14 cellular contexts compared by ENCODE assay signal in the genomic region with DNA sequence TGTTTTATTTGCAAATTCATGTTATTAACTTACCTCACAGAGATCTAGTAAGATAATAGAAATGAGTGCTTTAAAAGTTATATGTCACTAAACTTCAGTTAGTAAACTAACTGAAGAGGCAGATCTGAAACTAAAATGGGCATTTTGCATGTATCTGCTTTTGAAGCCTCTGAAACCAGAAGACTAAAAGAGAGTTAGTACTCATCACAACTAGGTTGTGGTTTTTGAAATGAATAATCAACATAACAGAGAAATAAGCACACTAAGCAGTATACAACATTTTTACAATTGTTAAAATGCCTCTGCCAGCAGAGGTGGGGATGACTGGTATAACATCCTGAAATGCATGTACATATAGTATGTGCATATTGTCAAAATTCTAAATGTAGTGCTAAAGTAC.
DNase-seq lines count a peak whose midpoint lies in the region; ATAC-seq and TF ChIP-seq lines count a peak whose summit lies in the region.
"Had no signal": no experiment of that assay in that cellular context is flagged by ENCODE, and none has a peak within 500 bp of the region (broad histone marks: within the 10 kb centered on the region; RNA-seq: fewer than 3 reads in every experiment).

No MANE protein-coding gene starts in this region.

- H3K4me3 ChIP-seq in KMS-11 (IDR thresholded peaks at IDR 0.05; ENCODE audit: insufficient read depth, low read depth, low read length) (no peak overlapping the region), A673 (ENCODE audit: low read depth, low read length, poor library complexity, severe bottlenecking) (no peak overlapping the region)
- H3K4me3 ChIP-seq: thyroid gland had no signal

- H3K9me3 Mint-ChIP-seq in T-cell, result peaks cover 14 to 39% (median 27%) of the 10 kb centered on the region in 3 donors
- H3K9me3 Mint-ChIP-seq: activated CD4-positive, alpha-beta T cell treated with anti-CD3 and anti-CD28 coated beads, Interleukin-2, amount 10 ng/mL, durations not matched to agents 24 days and 14 days had no signal

- no peaks in the 10 kb centered on the region for H3K79me2 ChIP-seq in KMS-11 (ENCODE audit: insufficient read depth, low read depth)

- no peak for DNase-seq in A673 (ENCODE audit: low spot score)
- no peak for DNase-seq in mucosa of gallbladder (ENCODE audit: low spot score)
- DNase-seq in T-cell, result no peak
- DNase-seq: activated CD4-positive, alpha-beta T cell treated with anti-CD3 and anti-CD28 coated beads, Interleukin-2, amount 10 ng/mL, durations not matched to agents 24 days and 14 days; activated naive CD4-positive, alpha-beta T cell; CD4-positive, CD25-positive, alpha-beta regulatory T cell; NCI-H1417; SW 1271; thyroid gland had no signal

- no peak overlapping the region for H3K9ac ChIP-seq in KMS-11

- H3K27ac ChIP-seq in KMS-11 (peak overlapping the region; percentile 49), A673 (ENCODE audit: low read depth, low read length, poor library complexity, severe bottlenecking) (no peak overlapping the region)
- H3K27ac ChIP-seq: thyroid gland had no signal

- H3K4me1 Mint-ChIP-seq in T-cell, result no peaks in the 10 kb centered on the region
- H3K4me1 Mint-ChIP-seq: activated CD4-positive, alpha-beta T cell treated with anti-CD3 and anti-CD28 coated beads, Interleukin-2, amount 10 ng/mL, durations not matched to agents 24 days and 14 days; CD4-positive, CD25-positive, alpha-beta regulatory T cell had no signal

- intact Hi-C loops in A673 (cut with micrococcal nuclease; ENCODE audit: unreplicated experiment), result no loop called here

- TF ChIP-seq CTCF in KMS-11 (conservative IDR thresholded peaks at IDR 0.05; ENCODE audit: low read depth, low read length) (no peak), A673 (conservative IDR thresholded peaks at IDR 0.05; ENCODE audit: low read depth, low read length) (no peak)

- POLR2A ChIA-PET in A673 (lab: Charles Lee; ENCODE audit: low non-redundant PET) (no interaction called here), T-cell (lab: Charles Lee) (interaction anchor here in 1 of 2 donors (0.7 kb wide), 1 partner anchor 11 kb away, joined by 4 read pairs; no protein-coding TSS in a partner anchor)

- no peaks in the 10 kb centered on the region for H3K9me3 ChIP-seq in A673 (ENCODE audit: low read depth, low read length, poor library complexity, severe bottlenecking)
- H3K9me3 ChIP-seq: thyroid gland had no signal

- H4K20me1 ChIP-seq in KMS-11 (ENCODE audit: insufficient read depth), result no peaks in the 10 kb centered on the region

- no peak overlapping the region for H3K27ac Mint-ChIP-seq in T-cell
- H3K27ac Mint-ChIP-seq: activated CD4-positive, alpha-beta T cell treated with anti-CD3 and anti-CD28 coated beads, Interleukin-2, amount 10 ng/mL, durations not matched to agents 24 days and 14 days; CD4-positive, CD25-positive, alpha-beta regulatory T cell had no signal

- BruUV-seq in A673 (replicated peaks; lab: Mats Ljungman, UMichigan), result no TSS peak

- CTCF ChIA-PET in A673 (lab: Charles Lee) (no interaction called here), T-cell (lab: Charles Lee) (no interaction called here)

- H3K4me3 Mint-ChIP-seq in T-cell, result no peak overlapping the region
- H3K4me3 Mint-ChIP-seq: activated CD4-positive, alpha-beta T cell treated with anti-CD3 and anti-CD28 coated beads, Interleukin-2, amount 10 ng/mL, durations not matched to agents 24 days and 14 days; CD4-positive, CD25-positive, alpha-beta regulatory T cell had no signal

- H3K36me3 ChIP-seq in KMS-11 (ENCODE audit: insufficient read depth), result no peaks in the 10 kb centered on the region
- H3K36me3 ChIP-seq in A673 (ENCODE audit: insufficient read depth, low read length, poor library complexity, severe bottlenecking), result no peaks in the 10 kb centered on the region
- H3K36me3 ChIP-seq: thyroid gland had no signal

- no peaks in the 10 kb centered on the region for H3K27me3 Mint-ChIP-seq in T-cell
- H3K27me3 Mint-ChIP-seq: activated CD4-positive, alpha-beta T cell treated with anti-CD3 and anti-CD28 coated beads, Interleukin-2, amount 10 ng/mL, durations not matched to agents 24 days and 14 days; CD4-positive, CD25-positive, alpha-beta regulatory T cell had no signal

- H3K27me3 ChIP-seq in KMS-11 (ENCODE audit: insufficient read depth, low read depth), result no peaks in the 10 kb centered on the region
- no peaks in the 10 kb centered on the region for H3K27me3 ChIP-seq in A673 (replicated peaks; ENCODE audit: insufficient read depth, low read depth, low read length, poor library complexity)
- H3K27me3 ChIP-seq: thyroid gland had no signal

- no peaks in the 10 kb centered on the region for H3K36me3 Mint-ChIP-seq in T-cell
- H3K36me3 Mint-ChIP-seq: CD4-positive, CD25-positive, alpha-beta regulatory T cell had no signal

- H2AFZ ChIP-seq in KMS-11 (ENCODE audit: low read depth), result 0 out of 2 replicates have a peak overlapping the region, but pooled peaks have one; percentile 0

- H3K4me2 ChIP-seq in KMS-11, result peak overlapping the region; percentile 36

- ATAC-seq in GM18861 (IDR thresholded peaks at IDR 0.05; ENCODE audit: unreplicated experiment), result peak; percentile 100
- ATAC-seq in GM21447 (IDR thresholded peaks at IDR 0.05; ENCODE audit: unreplicated experiment), result peak; percentile 99
- ATAC-seq in HG03025 (IDR thresholded peaks at IDR 0.05; ENCODE audit: low FRiP score, unreplicated experiment), result peak; percentile 100
- ATAC-seq in T-cell (replicated peaks in 1 of 4), result no peak
- no peak for ATAC-seq in SK-N-SH treated with all-trans-retinoic acid at 6 μM for 48 hours

- H3K4me1 ChIP-seq in KMS-11 (ENCODE audit: low read depth, poor library complexity, severe bottlenecking) (peaks cover 62% of the 10 kb centered on the region), A673 (ENCODE audit: insufficient read depth, low read length, poor library complexity, severe bottlenecking) (no peaks in the 10 kb centered on the region)
- H3K4me1 ChIP-seq: thyroid gland had no signal

TF ChIP-seq in SK-N-SH treated with all-trans-retinoic acid at 6 μM for 48 hours, 23 proteins besides CTCF, POLR2A, EP300 and RAD21 (continues in another document):
- TF ChIP-seq RARB (CRISPR knock-in tag; IDR thresholded peaks at IDR 0.05) (no peak), SNAI2 (CRISPR knock-in tag; IDR thresholded peaks at IDR 0.05) (no peak), TOX (CRISPR knock-in tag; IDR thresholded peaks at IDR 0.05; ENCODE audit: borderline replicate concordance) (no peak), ZNF70 (CRISPR knock-in tag; IDR thresholded peaks at IDR 0.05) (no peak), GLIS3 (CRISPR knock-in tag; IDR thresholded peaks at IDR 0.05) (no peak), ZFP3 (CRISPR knock-in tag; IDR thresholded peaks at IDR 0.05) (no peak), ARNTL (CRISPR knock-in tag; IDR thresholded peaks at IDR 0.05; ENCODE audit: borderline replicate concordance, low read depth) (no peak), ESRRG (CRISPR knock-in tag; IDR thresholded peaks at IDR 0.05) (no peak), TSHZ2 (CRISPR knock-in tag; IDR thresholded peaks at IDR 0.05) (no peak), POU6F1 (CRISPR knock-in tag; IDR thresholded peaks at IDR 0.05; ENCODE audit: borderline replicate concordance, low read depth) (no peak)
- TF ChIP-seq, protein P1, sequence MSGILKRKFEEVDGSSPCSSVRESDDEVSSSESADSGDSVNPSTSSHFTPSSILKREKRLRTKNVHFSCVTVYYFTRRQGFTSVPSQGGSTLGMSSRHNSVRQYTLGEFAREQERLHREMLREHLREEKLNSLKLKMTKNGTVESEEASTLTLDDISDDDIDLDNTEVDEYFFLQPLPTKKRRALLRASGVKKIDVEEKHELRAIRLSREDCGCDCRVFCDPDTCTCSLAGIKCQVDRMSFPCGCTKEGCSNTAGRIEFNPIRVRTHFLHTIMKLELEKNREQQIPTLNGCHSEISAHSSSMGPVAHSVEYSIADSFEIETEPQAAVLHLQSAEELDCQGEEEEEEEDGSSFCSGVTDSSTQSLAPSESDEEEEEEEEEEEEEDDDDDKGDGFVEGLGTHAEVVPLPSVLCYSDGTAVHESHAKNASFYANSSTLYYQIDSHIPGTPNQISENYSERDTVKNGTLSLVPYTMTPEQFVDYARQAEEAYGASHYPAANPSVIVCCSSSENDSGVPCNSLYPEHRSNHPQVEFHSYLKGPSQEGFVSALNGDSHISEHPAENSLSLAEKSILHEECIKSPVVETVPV (CRISPR knock-in tag; IDR thresholded peaks at IDR 0.05), result no peak

Comparison
In these comparisons a context has a peak if more than half of its experiments do, and no peak if none do; other contexts are left out.
1. ATAC-seq: peak in GM18861 (single experiment), GM21447 (single experiment) and HG03025 (single experiment); none in T-cell (0 of 4) and SK-N-SH treated with all-trans-retinoic acid at 6 μM for 48 hours (single experiment).